In the genomic region with DNA sequence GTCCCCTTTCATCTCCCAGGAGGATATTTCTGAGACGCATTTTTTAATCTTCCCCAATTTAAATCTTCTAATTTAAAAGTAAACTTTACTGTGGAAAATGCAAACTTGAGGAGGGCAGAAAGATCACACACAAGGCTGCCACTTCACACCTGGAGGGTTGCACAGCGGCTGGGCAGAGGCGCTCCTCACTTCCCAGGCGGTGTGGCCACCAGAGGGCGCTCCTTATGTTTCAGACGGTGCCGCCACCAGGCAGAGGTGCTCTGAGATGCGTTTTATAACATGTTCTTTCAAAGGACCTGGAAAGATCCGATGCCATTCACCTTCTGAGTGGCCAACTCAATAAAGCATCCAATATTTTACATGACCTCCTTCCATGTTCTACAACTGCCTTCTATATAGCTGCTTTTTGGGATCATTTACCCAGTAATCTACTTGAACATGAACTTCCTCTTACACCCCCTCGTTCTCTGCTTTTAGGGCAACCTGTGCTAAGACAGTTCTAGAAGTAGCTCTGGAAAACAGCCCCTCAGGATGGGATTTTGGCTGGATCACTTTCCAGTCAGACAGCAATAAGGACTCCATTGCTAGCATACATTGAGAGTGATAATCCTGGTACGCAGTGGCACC, we compare ENCODE assay signal across 9 cellular contexts. TPM values are rescaled to one million over a fixed set of nuclear protein-coding genes. Genes with fewer than 3 reads are reported as not detected.
A peak's percentile ranks its signal among the peaks of the same experiment; 100 is the strongest.
DNase-seq lines count a peak whose midpoint lies in the region; ATAC-seq, FAIRE-seq and TF ChIP-seq lines count a peak whose summit lies in the region.
"Had no signal": no experiment of that assay in that cellular context is flagged by ENCODE, and none has a peak within 500 bp of the region (broad histone marks: within the 10 kb centered on the region; RNA-seq: fewer than 3 reads in every experiment).

No MANE protein-coding gene starts in this region.

- TF ChIP-seq POLR2A in suprapubic skin (IDR thresholded peaks at IDR 0.05): no peak

- no peaks in the 10 kb centered on the region for H3K4me1 Mint-ChIP-seq in chondrocyte (ENCODE audit: low read depth)

- TF ChIP-seq CTCF in GM10266 (IDR thresholded peaks at IDR 0.05; ENCODE audit: control insufficient read depth, insufficient read depth, low read depth, missing control alignments): peak; percentile 54
- peak; percentile 66 for TF ChIP-seq CTCF in chondrocyte (IDR thresholded peaks at IDR 0.05)
- TF ChIP-seq CTCF in suprapubic skin (IDR thresholded peaks at IDR 0.05): no peak
- no peak for TF ChIP-seq CTCF in mucosa of descending colon (IDR thresholded peaks at IDR 0.05)

- H3K27me3 ChIP-seq in small intestine (ENCODE audit: control insufficient read depth in 2 of 2, insufficient read depth in 2 of 2, low read length in 2 of 2): peaks cover 0 to 2% of the 10 kb centered on the region in 2 donors
- peaks cover 4% of the 10 kb centered on the region for H3K27me3 ChIP-seq in suprapubic skin

- DNase-seq in GM10266 (ENCODE audit: extremely low spot score) (no peak), NCI-H748 treated with DMSO at 0.1 percent for 48 hours (lab: John Stamatoyannopoulos, UW) (peak; percentile 32), chondrocyte (ENCODE audit: low spot score) (no peak), small intestine (peak; percentile 42), suprapubic skin (ENCODE audit: low spot score in 2 of 2) (no peak), NCI-H2107 treated with DMSO at 0.1 percent for 48 hours (lab: John Stamatoyannopoulos, UW; ENCODE audit: unreplicated experiment) (no peak), mucosa of descending colon (no peak), foreskin melanocyte (no peak)

- H3K27ac ChIP-seq in small intestine (ENCODE audit: low read depth in 1 of 2, low read length in 1 of 2): no peak overlapping the region
- H3K27ac ChIP-seq in suprapubic skin: no peak overlapping the region

- 45 to 50% (median 48%) methylated on average over 11 of the region's 11 CpGs for WGBS in small intestine, 3 donors
- 46% methylated on average over 11 of the region's 11 CpGs for WGBS in suprapubic skin

- no peak for ATAC-seq in mucosa of descending colon

- H3K27ac Mint-ChIP-seq in chondrocyte (ENCODE audit: unreplicated experiment): no peak overlapping the region
- H3K27ac Mint-ChIP-seq: activated T-helper 1 cell treated with anti-CD3 and anti-CD28 coated beads, Interleukin-12 subunit alpha, Interleukin-12 subunit beta, Interleukin-2, Interleukin-4 antibody, amounts not matched to agents 30 ng/mL and 10 ng/mL and 1 ng/mL, durations not matched to agents 14 hours and 24 hours and 36 hours had no signal

- H3K9me3 ChIP-seq in small intestine (ENCODE audit: control insufficient read depth, low read depth) (no peaks in the 10 kb centered on the region), suprapubic skin (peaks cover 6% of the 10 kb centered on the region), mucosa of descending colon (peaks cover 8% of the 10 kb centered on the region)

- intact Hi-C loops in mucosa of descending colon (cut with DNase I, micrococcal nuclease): loop anchor here in 1 of 2 donors (10.0 kb wide), 1 partner anchor 121 kb away; no protein-coding TSS in a partner anchor

- peaks cover 50% of the 10 kb centered on the region for H3K27me3 Mint-ChIP-seq in chondrocyte (ENCODE audit: low read depth)

- no peak overlapping the region for H3K4me3 Mint-ChIP-seq in chondrocyte (ENCODE audit: unreplicated experiment)
- H3K4me3 Mint-ChIP-seq: activated T-helper 1 cell treated with anti-CD3 and anti-CD28 coated beads, Interleukin-12 subunit alpha, Interleukin-12 subunit beta, Interleukin-2, Interleukin-4 antibody, amounts not matched to agents 30 ng/mL and 10 ng/mL and 1 ng/mL, durations not matched to agents 14 hours and 24 hours and 36 hours had no signal

- no peak overlapping the region for H3K4me3 ChIP-seq in small intestine (ENCODE audit: low read depth in 1 of 2, low read length in 2 of 2)
- no peak overlapping the region for H3K4me3 ChIP-seq in suprapubic skin
- H3K4me3 ChIP-seq in mucosa of descending colon: no peak overlapping the region

- no peak for FAIRE-seq in small intestine (lab: Jason Lieb, UNC)

- no peaks in the 10 kb centered on the region for H3K4me1 ChIP-seq in small intestine (ENCODE audit: control insufficient read depth in 2 of 2, insufficient read depth in 1 of 2, low read depth in 1 of 2, low read length in 1 of 2)
- no peaks in the 10 kb centered on the region for H3K4me1 ChIP-seq in suprapubic skin
- no peaks in the 10 kb centered on the region for H3K4me1 ChIP-seq in mucosa of descending colon (ENCODE audit: low read depth)

- peaks cover 31% of the 10 kb centered on the region for H3K9me3 Mint-ChIP-seq in chondrocyte (ENCODE audit: low read depth)

- no peak for TF ChIP-seq EP300 in suprapubic skin (IDR thresholded peaks at IDR 0.05)

- H3K36me3 Mint-ChIP-seq in chondrocyte (ENCODE audit: low read depth): peaks cover 8% of the 10 kb centered on the region

- H3K36me3 ChIP-seq in small intestine (ENCODE audit: control insufficient read depth in 2 of 2, insufficient read depth in 2 of 2, low read length in 2 of 2): no peaks in the 10 kb centered on the region
- H3K36me3 ChIP-seq in suprapubic skin: no peaks in the 10 kb centered on the region
- no peaks in the 10 kb centered on the region for H3K36me3 ChIP-seq in mucosa of descending colon (ENCODE audit: low read depth)

RNA-seq across cellular contexts. Expression of gene MTUS2, which starts 14.8 kb away (rescaled TPM):
- 0.82 to 1.2 TPM (median 0.87 TPM) in 3 replicates for total RNA-seq in chondrocyte
- polyA plus RNA-seq in small intestine: under 1 TPM; under 0.01 to 0.27 (median 0.18) TPM
- under 1 TPM in 3 of 4 donors, not detected in 1; 0.26 to 0.72 (median 0.38) TPM for total RNA-seq in suprapubic skin
- under 1 TPM; 0.09 to 0.85 (median 0.60) TPM for total RNA-seq in mucosa of descending colon
- total RNA-seq: activated T-helper 1 cell treated with anti-CD3 and anti-CD28 coated beads, Interleukin-12 subunit alpha, Interleukin-12 subunit beta, Interleukin-2, Interleukin-4 antibody, amounts not matched to agents 30 ng/mL and 10 ng/mL and 1 ng/mL, durations not matched to agents 14 hours and 24 hours and 36 hours had no signal

Comparison
In these comparisons a context has a peak if more than half of its experiments do, and no peak if none do; other contexts are left out.
1. DNase-seq: peak in NCI-H748 treated with DMSO at 0.1 percent for 48 hours (single experiment) and small intestine (single experiment); none in GM10266 (single experiment), chondrocyte (single experiment), suprapubic skin (0 of 2), NCI-H2107 treated with DMSO at 0.1 percent for 48 hours (single experiment), mucosa of descending colon (0 of 3) and foreskin melanocyte (single experiment).
2. CTCF ChIP-seq: peak in GM10266 (single experiment) and chondrocyte (single experiment); none in suprapubic skin (0 of 2) and mucosa of descending colon (single experiment).